ENCODE assay signal across 1 cellular context in genomic region chr20:37524221-37524700, GRCh38.
TF ChIP-seq lines count a peak whose summit lies in the region.

No MANE protein-coding gene starts in this region.

TF ChIP-seq in HEK293, 187 proteins besides CTCF, POLR2A, EP300 and RAD21 (continued from another document):
- TF ChIP-seq ZBTB10 (tag by site-specific recombination; IDR thresholded peaks at IDR 0.05), result no peak
- TF ChIP-seq ZNF2 (tag by site-specific recombination; IDR thresholded peaks at IDR 0.05), result no peak
- TF ChIP-seq ZNF24 (tag by site-specific recombination; IDR thresholded peaks at IDR 0.05), result no peak
- no peak for TF ChIP-seq YY2 (tag by site-specific recombination; IDR thresholded peaks at IDR 0.05)
- peak; percentile 97 for TF ChIP-seq SCRT2 (tag by site-specific recombination; IDR thresholded peaks at IDR 0.05)
- no peak for TF ChIP-seq ZNF184 (tag by site-specific recombination; IDR thresholded peaks at IDR 0.05)
- TF ChIP-seq ZNF549 (tag by site-specific recombination; IDR thresholded peaks at IDR 0.05), result no peak
